8 cellular contexts compared by ENCODE assay signal in genomic region chr6:10404799-10405524, GRCh38. TPM values are rescaled to one million over a fixed set of nuclear protein-coding genes. Genes with fewer than 3 reads are reported as not detected.
DNase-seq lines count a peak whose midpoint lies in the region; TF ChIP-seq lines count a peak whose summit lies in the region.

No MANE protein-coding gene starts in this region.

- peaks cover 18% of the 10 kb centered on the region for H3K36me3 Mint-ChIP-seq in activated naive CD4-positive, alpha-beta T cell treated with anti-CD3 and anti-CD28 coated beads, Interleukin-2, amount 10 ng/mL, durations not matched to agents 7 days and 5 days

- H3K9ac ChIP-seq in iPS-15b (ENCODE audit: low read depth, low read length), result peak overlapping the region; percentile 55

- no peaks in the 10 kb centered on the region for H3K9me3 ChIP-seq in iPS-15b (ENCODE audit: control insufficient read depth, insufficient read depth, low read length)
- H3K9me3 ChIP-seq in thyroid gland, result no peaks in the 10 kb centered on the region

- peaks cover 74% of the 10 kb centered on the region for H3K27me3 Mint-ChIP-seq in activated naive CD4-positive, alpha-beta T cell treated with anti-CD3 and anti-CD28 coated beads, Interleukin-2, amount 10 ng/mL, durations not matched to agents 7 days and 5 days

- no peak for TF ChIP-seq CTCF in VCaP (conservative IDR thresholded peaks at IDR 0.05)
- no peak for TF ChIP-seq CTCF in thyroid gland (IDR thresholded peaks at IDR 0.05)

- TF ChIP-seq POLR2A in thyroid gland (IDR thresholded peaks at IDR 0.05), result no peak

- H3K27me3 ChIP-seq in iPS-15b (ENCODE audit: control insufficient read depth, insufficient read depth, low read length), result peaks cover 91% of the 10 kb centered on the region
- H3K27me3 ChIP-seq in thyroid gland, result peaks cover 10% of the 10 kb centered on the region

- H3K4me3 ChIP-seq in iPS-15b (ENCODE audit: low read depth, low read length) (peak overlapping the region; percentile 82), thyroid gland (replicated peaks in 1 of 3) (peak overlapping the region in 2 of 3 donors; percentile 31 to 40)

- peaks cover 30% of the 10 kb centered on the region for H3K4me1 ChIP-seq in iPS-15b (ENCODE audit: control insufficient read depth, insufficient read depth, low read length)
- peaks cover 5 to 12% of the 10 kb centered on the region in 2 donors for H3K4me1 ChIP-seq in thyroid gland

- intact Hi-C loops in thyroid gland (cut with DNase I), result no loop called here

- H3K9me3 Mint-ChIP-seq in activated naive CD4-positive, alpha-beta T cell treated with anti-CD3 and anti-CD28 coated beads, Interleukin-2, amount 10 ng/mL, durations not matched to agents 7 days and 5 days, result peaks cover 22% of the 10 kb centered on the region

- CTCF ChIA-PET in activated naive CD4-positive, alpha-beta T cell treated with anti-CD3 and anti-CD28 coated beads, Interleukin-2, amount 10 ng/mL, durations not matched to agents 7 days and 5 days (lab: Charles Lee), result no interaction called here

- WGBS in thyroid gland, 2 donors, result 40 to 43% methylated on average over 28 to 31 of the region's 31 CpGs

- H3K4me3 Mint-ChIP-seq in activated naive CD4-positive, alpha-beta T cell treated with anti-CD3 and anti-CD28 coated beads, Interleukin-2, amount 10 ng/mL, durations not matched to agents 7 days and 5 days, result peak overlapping the region; percentile 26

- peak overlapping the region; percentile 87 for H3K27ac ChIP-seq in VCaP
- H3K27ac ChIP-seq in thyroid gland, result peak overlapping the region in 1 of 3 donors; percentile 37

- H3K27ac Mint-ChIP-seq in activated naive CD4-positive, alpha-beta T cell treated with anti-CD3 and anti-CD28 coated beads, Interleukin-2, amount 10 ng/mL, durations not matched to agents 7 days and 5 days, result peak overlapping the region; percentile 93

- H3K36me3 ChIP-seq in iPS-15b (ENCODE audit: control insufficient read depth, insufficient read depth, low read length) (no peaks in the 10 kb centered on the region), thyroid gland (no peaks in the 10 kb centered on the region)

- peaks cover 17% of the 10 kb centered on the region for H3K4me1 Mint-ChIP-seq in activated naive CD4-positive, alpha-beta T cell treated with anti-CD3 and anti-CD28 coated beads, Interleukin-2, amount 10 ng/mL, durations not matched to agents 7 days and 5 days

- no peak for DNase-seq in activated naive CD4-positive, alpha-beta T cell treated with anti-CD3 and anti-CD28 coated beads, Interleukin-2, amount 10 ng/mL, durations not matched to agents 7 days and 5 days
- DNase-seq in activated naive CD4-positive, alpha-beta T cell treated with Interleukin-2 at 50 U/mL for 16 hours, result no peak
- DNase-seq in thyroid gland (no peak), dedifferentiated amniotic fluid mesenchymal stem cell (ENCODE audit: extremely low spot score) (no peak), inferior parietal cortex (ENCODE audit: extremely low spot score) (no peak), Ammon's horn (ENCODE audit: low spot score) (no peak)

RNA-seq across cellular contexts. Expression of gene TFAP2A, which starts 9.9 kb away (rescaled TPM):
- total RNA-seq in thyroid gland, result under 1 TPM in 2 of 4 donors, not detected in 2; 0.40 to 0.78 TPM
